ENCODE assay signal across 19 cellular contexts in genomic region chr2:26542676-26543505, GRCh38.
A peak's percentile ranks its signal among the peaks of the same experiment; 100 is the strongest.
DNase-seq lines count a peak whose midpoint lies in the region; ATAC-seq and TF ChIP-seq lines count a peak whose summit lies in the region.
"Had no signal": no experiment of that assay in that cellular context is flagged by ENCODE, and none has a peak within 500 bp of the region (broad histone marks: within the 10 kb centered on the region; RNA-seq: fewer than 3 reads in every experiment).

No MANE protein-coding gene starts in this region.

- H3K4me1 Mint-ChIP-seq in neural progenitor cell, result peaks cover 27% of the 10 kb centered on the region
- peaks cover 13% of the 10 kb centered on the region for H3K4me1 Mint-ChIP-seq in glutamatergic neuron (ENCODE audit: low read depth, unreplicated experiment)

- H3K27me3 ChIP-seq in right cardiac atrium (ENCODE audit: control insufficient read depth, insufficient read depth) (no peaks in the 10 kb centered on the region), neural progenitor cell (no peaks in the 10 kb centered on the region), uterus (no peaks in the 10 kb centered on the region)
- H3K27me3 ChIP-seq: MG63, right atrium auricular region, upper lobe of left lung had no signal

- H3K36me3 Mint-ChIP-seq in neural progenitor cell, result no peaks in the 10 kb centered on the region
- H3K36me3 Mint-ChIP-seq in glutamatergic neuron (ENCODE audit: unreplicated experiment), result no peaks in the 10 kb centered on the region
- H3K36me3 Mint-ChIP-seq: activated CD4-positive, alpha-beta memory T cell treated with anti-CD3 and anti-CD28 coated beads for 36 hours had no signal

- no peak for TF ChIP-seq CTCF in neural progenitor cell (IDR thresholded peaks at IDR 0.05)
- TF ChIP-seq CTCF in glutamatergic neuron (IDR thresholded peaks at IDR 0.05; ENCODE audit: partially characterized antibody, unreplicated experiment), result no peak
- no peak for TF ChIP-seq CTCF in uterus (IDR thresholded peaks at IDR 0.05)

- H3K79me2 ChIP-seq in neural progenitor cell (ENCODE audit: low read depth), result no peaks in the 10 kb centered on the region

- no peak overlapping the region for H3K4me3 Mint-ChIP-seq in neural progenitor cell
- no peak overlapping the region for H3K4me3 Mint-ChIP-seq in glutamatergic neuron (ENCODE audit: unreplicated experiment)
- H3K4me3 Mint-ChIP-seq: activated CD4-positive, alpha-beta memory T cell treated with anti-CD3 and anti-CD28 coated beads for 36 hours had no signal

- no peak for TF ChIP-seq POLR2A in uterus (IDR thresholded peaks at IDR 0.05)

- no peaks in the 10 kb centered on the region for H3F3A ChIP-seq in neural progenitor cell (ENCODE audit: low read depth)

- no peak overlapping the region for H3K4me2 ChIP-seq in neural progenitor cell

- H3K4me3 ChIP-seq in right cardiac atrium (ENCODE audit: low read length), result no peak overlapping the region
- no peak overlapping the region for H3K4me3 ChIP-seq in neural progenitor cell
- no peak overlapping the region for H3K4me3 ChIP-seq in uterus
- H3K4me3 ChIP-seq: MG63, right atrium auricular region, upper lobe of left lung had no signal

- H3K27ac Mint-ChIP-seq in neural progenitor cell (no peak overlapping the region), glutamatergic neuron (ENCODE audit: unreplicated experiment) (no peak overlapping the region)
- H3K27ac Mint-ChIP-seq: activated CD4-positive, alpha-beta memory T cell treated with anti-CD3 and anti-CD28 coated beads for 36 hours had no signal

- no peaks in the 10 kb centered on the region for H3K4me1 ChIP-seq in right cardiac atrium (ENCODE audit: control insufficient read depth, insufficient read depth, low read length)
- H3K4me1 ChIP-seq in neural progenitor cell, result peaks cover 6% of the 10 kb centered on the region
- no peaks in the 10 kb centered on the region for H3K4me1 ChIP-seq in uterus
- H3K4me1 ChIP-seq: right atrium auricular region, upper lobe of left lung had no signal

- H3K9me3 Mint-ChIP-seq in neural progenitor cell (no peaks in the 10 kb centered on the region), glutamatergic neuron (ENCODE audit: unreplicated experiment) (no peaks in the 10 kb centered on the region)
- H3K9me3 Mint-ChIP-seq: activated CD4-positive, alpha-beta memory T cell treated with anti-CD3 and anti-CD28 coated beads for 36 hours had no signal

- H3K27ac ChIP-seq in right cardiac atrium (ENCODE audit: low read length) (no peak overlapping the region), neural progenitor cell (no peak overlapping the region), uterus (no peak overlapping the region)
- H3K27ac ChIP-seq: C4-2B, epithelial cell of prostate, right atrium auricular region, upper lobe of left lung had no signal

- ATAC-seq in right cardiac atrium (no peak), esophagus mucosa (peak; percentile 57)

- H3K27me3 Mint-ChIP-seq in neural progenitor cell (ENCODE audit: insufficient read depth, low read depth), result peaks cover 2% of the 10 kb centered on the region
- peaks cover 5% of the 10 kb centered on the region for H3K27me3 Mint-ChIP-seq in glutamatergic neuron (ENCODE audit: unreplicated experiment)

- H3K36me3 ChIP-seq in neural progenitor cell (no peaks in the 10 kb centered on the region), uterus (no peaks in the 10 kb centered on the region)
- H3K36me3 ChIP-seq: MG63, right atrium auricular region, upper lobe of left lung had no signal

- H4K20me1 ChIP-seq in neural progenitor cell (ENCODE audit: low read depth), result no peaks in the 10 kb centered on the region

- intact Hi-C loops in cardiac septum (cut with DNase I) (no loop called here), right cardiac atrium (cut with DNase I) (no loop called here), uterus (cut with DNase I; ENCODE audit: low total_unique reads) (no loop called here)

- DNase-seq in cardiac septum (ENCODE audit: low spot score) (peak; percentile 71), right cardiac atrium (no peak), neural progenitor cell (ENCODE audit: low spot score) (no peak), glutamatergic neuron (no peak), cerebellum (ENCODE audit: low spot score) (no peak), uterus (no peak)
- DNase-seq: activated CD4-positive, alpha-beta memory T cell treated with anti-CD3 and anti-CD28 coated beads for 36 hours; amniotic stem cell; foreskin melanocyte; HCEC 1CT; hypothalamus; MG63; NCI-H526 treated with DMSO at 0.1 percent for 48 hours; T1000; upper lobe of left lung had no signal

- no peak overlapping the region for H3K9ac ChIP-seq in neural progenitor cell

- WGBS in right cardiac atrium, result 78% methylated on average over 15 of the region's 15 CpGs

- H2AFZ ChIP-seq in neural progenitor cell (replicated peaks), result peak overlapping the region; percentile 3

- no peaks in the 10 kb centered on the region for H3K9me3 ChIP-seq in right cardiac atrium (ENCODE audit: control insufficient read depth, low read length)
- H3K9me3 ChIP-seq in neural progenitor cell (ENCODE audit: low read depth), result no peaks in the 10 kb centered on the region
- H3K9me3 ChIP-seq in uterus, result no peaks in the 10 kb centered on the region
- H3K9me3 ChIP-seq: MG63, right atrium auricular region, upper lobe of left lung had no signal
